Comparison of ENCODE assay signal across 1 cellular context in genomic region chr1:244174922-244175521, GRCh38.
TF ChIP-seq lines count a peak whose summit lies in the region.

No MANE protein-coding gene starts in this region.

TF ChIP-seq in GM23338, 12 proteins besides CTCF, POLR2A, EP300 and RAD21 (continued from another document):
- TF ChIP-seq ZNF462 (CRISPR knock-in tag; IDR thresholded peaks at IDR 0.05) = no peak
- no peak for TF ChIP-seq NANOG (IDR thresholded peaks at IDR 0.05; ENCODE audit: borderline replicate concordance)
- no peak for TF ChIP-seq JUNB (IDR thresholded peaks at IDR 0.05; ENCODE audit: unreplicated experiment)
